12 cellular contexts compared by ENCODE assay signal in the genomic region with DNA sequence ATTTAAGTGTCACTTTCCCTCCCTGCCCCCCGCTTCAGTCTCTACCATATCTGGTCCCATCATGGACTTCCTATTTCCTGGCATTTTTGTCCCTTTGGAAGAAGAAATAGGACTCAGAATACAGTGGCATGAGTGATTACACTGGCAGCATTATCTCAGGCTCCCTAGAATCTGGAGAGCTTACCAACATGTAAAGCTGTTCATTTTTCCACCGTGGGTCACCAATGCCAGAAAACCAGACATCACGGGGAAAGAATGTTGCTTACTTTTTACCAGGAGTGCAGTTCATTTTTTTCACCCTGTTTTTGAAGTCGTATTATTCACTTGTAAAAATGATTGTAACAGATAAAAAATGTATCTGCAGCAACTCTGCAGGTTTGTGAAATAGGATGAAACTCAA. TPM values are rescaled to one million over a fixed set of nuclear protein-coding genes. Genes with fewer than 3 reads are reported as not detected.
DNase-seq lines count a peak whose midpoint lies in the region; ATAC-seq and TF ChIP-seq lines count a peak whose summit lies in the region.
"Had no signal": no experiment of that assay in that cellular context is flagged by ENCODE, and none has a peak within 500 bp of the region (broad histone marks: within the 10 kb centered on the region; RNA-seq: fewer than 3 reads in every experiment).

No MANE protein-coding gene starts in this region.

- H3K9ac ChIP-seq in mesenchymal stem cell (ENCODE audit: low read length): peak overlapping the region; percentile 87

- H2BK120ac ChIP-seq in mesenchymal stem cell (ENCODE audit: low read depth, low read length): no peak overlapping the region

- H4K91ac ChIP-seq in mesenchymal stem cell (ENCODE audit: low read length): no peak overlapping the region

- CTCF ChIA-PET in CD4-positive, alpha-beta T cell (lab: Charles Lee): no interaction called here

- H3K79me1 ChIP-seq in mesenchymal stem cell (replicated peaks; ENCODE audit: low read length, poor library complexity, severe bottlenecking): peaks cover 12% of the 10 kb centered on the region

- no peak overlapping the region for H3K14ac ChIP-seq in mesenchymal stem cell (ENCODE audit: low read length in 2 of 2)

- no peaks in the 10 kb centered on the region for H3K27me3 ChIP-seq in mesenchymal stem cell (ENCODE audit: control insufficient read depth in 1 of 2, insufficient read depth in 1 of 2, low read length in 2 of 2)
- H3K27me3 ChIP-seq in uterus: no peaks in the 10 kb centered on the region
- no peaks in the 10 kb centered on the region for H3K27me3 ChIP-seq in CD4-positive, alpha-beta T cell (ENCODE audit: control insufficient read depth, insufficient read depth, low read length)
- no peaks in the 10 kb centered on the region for H3K27me3 ChIP-seq in WERI-Rb-1 (ENCODE audit: insufficient read depth, low read depth, severe bottlenecking)

- no peak for ATAC-seq in activated naive CD4-positive, alpha-beta T cell treated with anti-CD3 and anti-CD28 coated beads, Interleukin-2, amount 50 U/mL, for 72 hours
- no peak for ATAC-seq in CD4-positive, alpha-beta T cell (ENCODE audit: poor library complexity)
- ATAC-seq: A549 had no signal

- DNase-seq in activated naive CD4-positive, alpha-beta T cell treated with anti-CD3 and anti-CD28 coated beads, Interleukin-2, amount 50 U/mL, for 72 hours (ENCODE audit: low spot score in 2 of 2): no peak
- DNase-seq in cardiac fibroblast (ENCODE audit: low read depth in 2 of 2): peak; percentile 47 to 90
- DNase-seq in mesenchymal stem cell: peak; percentile 78
- peak in 1 of 2 donors; percentile 36 for DNase-seq in uterus
- DNase-seq in CD4-positive, alpha-beta T cell: no peak
- no peak for DNase-seq in HT-29 (ENCODE audit: low spot score)
- DNase-seq in WERI-Rb-1: no peak
- DNase-seq: foreskin melanocyte had no signal

- no peak overlapping the region for H3K4me2 ChIP-seq in mesenchymal stem cell (ENCODE audit: low read length, poor library complexity, severe bottlenecking)

- no peak overlapping the region for H4K8ac ChIP-seq in mesenchymal stem cell (ENCODE audit: low read length)

- H3K9me3 ChIP-seq in mesenchymal stem cell (ENCODE audit: control insufficient read depth, low read length) (no peaks in the 10 kb centered on the region), uterus (no peaks in the 10 kb centered on the region), WERI-Rb-1 (ENCODE audit: severe bottlenecking) (no peaks in the 10 kb centered on the region)
- H3K9me3 ChIP-seq in CD4-positive, alpha-beta T cell (ENCODE audit: control insufficient read depth, low read length): no peaks in the 10 kb centered on the region
- H3K9me3 ChIP-seq: A549 had no signal

- H3K36me3 ChIP-seq in mesenchymal stem cell (ENCODE audit: control insufficient read depth in 1 of 2, insufficient read depth in 2 of 2, low read depth in 1 of 2, low read length in 2 of 2) (peaks cover 3 to 52% of the 10 kb centered on the region in 2 experiments), uterus (no peaks in the 10 kb centered on the region), WERI-Rb-1 (peaks cover 49% of the 10 kb centered on the region)

- peak overlapping the region; percentile 98 for H2AK5ac ChIP-seq in mesenchymal stem cell (ENCODE audit: low read length, severe bottlenecking)

- TF ChIP-seq CTCF in cardiac fibroblast (IDR thresholded peaks at IDR 0.05; ENCODE audit: low read depth, low read length): no peak
- no peak for TF ChIP-seq CTCF in uterus (IDR thresholded peaks at IDR 0.05)
- TF ChIP-seq CTCF in CD4-positive, alpha-beta T cell (IDR thresholded peaks at IDR 0.05): no peak
- TF ChIP-seq CTCF in WERI-Rb-1 (IDR thresholded peaks at IDR 0.05; ENCODE audit: low read depth, low read length): no peak

- WGBS in mesenchymal stem cell: 68% methylated on average over 4 of the region's 4 CpGs

- H3K4me1 Mint-ChIP-seq in activated naive CD4-positive, alpha-beta T cell treated with anti-CD3 and anti-CD28 coated beads, Interleukin-2, amount 50 U/mL, for 24 hours: peaks cover 38% of the 10 kb centered on the region
- peaks cover 28% of the 10 kb centered on the region for H3K4me1 Mint-ChIP-seq in CD4-positive, alpha-beta T cell (ENCODE audit: low read depth)

- H3K18ac ChIP-seq in mesenchymal stem cell (ENCODE audit: low read depth in 1 of 2, low read length in 2 of 2): no peak overlapping the region

- no peak overlapping the region for H3K4ac ChIP-seq in mesenchymal stem cell (ENCODE audit: low read depth in 1 of 2, low read length in 2 of 2)

- intact Hi-C loops in uterus (cut with DNase I; ENCODE audit: low total_unique reads): no loop called here
- intact Hi-C loops in CD4-positive, alpha-beta T cell (cut with DNase I, micrococcal nuclease): loop anchor here in 1 of 2 experiments (5.0 to 10.0 kb wide), 2 partner anchors 41 to 79 kb away; no protein-coding TSS in a partner anchor

- H3K27ac ChIP-seq in mesenchymal stem cell (ENCODE audit: low read length, poor library complexity, severe bottlenecking) (peak overlapping the region; percentile 99), uterus (peak overlapping the region; percentile 70 to 83), WERI-Rb-1 (no peak overlapping the region)
- no peak overlapping the region for H3K27ac ChIP-seq in CD4-positive, alpha-beta T cell (ENCODE audit: low read depth, low read length)
- H3K27ac ChIP-seq: A549 had no signal

- H3K4me3 Mint-ChIP-seq in activated naive CD4-positive, alpha-beta T cell treated with anti-CD3 and anti-CD28 coated beads, Interleukin-2, amount 50 U/mL, for 24 hours: no peak overlapping the region
- no peak overlapping the region for H3K4me3 Mint-ChIP-seq in CD4-positive, alpha-beta T cell
- H3K4me3 Mint-ChIP-seq: brain; T-helper 2 cell treated with Interferon-gamma antibody and Interleukin-4, amounts not matched to agents 5 μg/mL and 100 μg/mL, for 36 hours had no signal

- no peak overlapping the region for H3K23ac ChIP-seq in mesenchymal stem cell (ENCODE audit: low read length in 2 of 2)

- no peak for TF ChIP-seq POLR2A in uterus (IDR thresholded peaks at IDR 0.05)

- peak overlapping the region; percentile 89 for H2BK5ac ChIP-seq in mesenchymal stem cell (ENCODE audit: low read depth, low read length, poor library complexity, severe bottlenecking)

- H3K4me1 ChIP-seq in mesenchymal stem cell (ENCODE audit: control insufficient read depth, insufficient read depth, low read depth, low read length) (peaks cover 5% of the 10 kb centered on the region), uterus (no peaks in the 10 kb centered on the region)

- POLR2A ChIA-PET in CD4-positive, alpha-beta T cell (lab: Charles Lee): no interaction called here

- H3K4me3 ChIP-seq in cardiac fibroblast (replicated peaks in 1 of 2; ENCODE audit: low read depth in 2 of 2, low read length in 2 of 2) (no peak overlapping the region), mesenchymal stem cell (ENCODE audit: insufficient read depth in 1 of 2, low read depth in 1 of 2, low read length in 2 of 2) (peak overlapping the region in 1 of 2 experiments; percentile 53), uterus (no peak overlapping the region), WERI-Rb-1 (ENCODE audit: low read depth, low read length) (no peak overlapping the region)
- H3K4me3 ChIP-seq: A549 had no signal

- no peaks in the 10 kb centered on the region for H3K27me3 Mint-ChIP-seq in activated naive CD4-positive, alpha-beta T cell treated with anti-CD3 and anti-CD28 coated beads, Interleukin-2, amount 50 U/mL, for 24 hours
- no peaks in the 10 kb centered on the region for H3K27me3 Mint-ChIP-seq in CD4-positive, alpha-beta T cell
- H3K27me3 Mint-ChIP-seq: brain had no signal

- no peaks in the 10 kb centered on the region for H3K9me3 Mint-ChIP-seq in activated naive CD4-positive, alpha-beta T cell treated with anti-CD3 and anti-CD28 coated beads, Interleukin-2, amount 50 U/mL, for 24 hours
- no peaks in the 10 kb centered on the region for H3K9me3 Mint-ChIP-seq in activated naive CD4-positive, alpha-beta T cell treated with anti-CD3 and anti-CD28 coated beads, Interleukin-2, amount 50 U/mL, for 72 hours
- no peaks in the 10 kb centered on the region for H3K9me3 Mint-ChIP-seq in CD4-positive, alpha-beta T cell
- H3K9me3 Mint-ChIP-seq: brain; T-helper 2 cell treated with Interferon-gamma antibody and Interleukin-4, amounts not matched to agents 5 μg/mL and 100 μg/mL, for 36 hours had no signal

- H2AFZ ChIP-seq in mesenchymal stem cell (ENCODE audit: low read depth, low read length): no peak overlapping the region

- H2BK12ac ChIP-seq in mesenchymal stem cell (ENCODE audit: low read length in 2 of 2): no peak overlapping the region

- peak overlapping the region; percentile 41 for H3K27ac Mint-ChIP-seq in activated naive CD4-positive, alpha-beta T cell treated with anti-CD3 and anti-CD28 coated beads, Interleukin-2, amount 50 U/mL, for 24 hours
- H3K27ac Mint-ChIP-seq in activated naive CD4-positive, alpha-beta T cell treated with anti-CD3 and anti-CD28 coated beads, Interleukin-2, amount 50 U/mL, for 72 hours: peak overlapping the region in 1 of 2 donors; percentile 8
- H3K27ac Mint-ChIP-seq in CD4-positive, alpha-beta T cell: no peak overlapping the region
- H3K27ac Mint-ChIP-seq: T-helper 2 cell treated with Interferon-gamma antibody and Interleukin-4, amounts not matched to agents 5 μg/mL and 100 μg/mL, for 36 hours had no signal

- no peak overlapping the region for H2BK15ac ChIP-seq in mesenchymal stem cell (ENCODE audit: low read depth, poor library complexity, severe bottlenecking)

- H3K36me3 Mint-ChIP-seq in activated naive CD4-positive, alpha-beta T cell treated with anti-CD3 and anti-CD28 coated beads, Interleukin-2, amount 50 U/mL, for 24 hours: peaks cover 3% of the 10 kb centered on the region
- H3K36me3 Mint-ChIP-seq in activated naive CD4-positive, alpha-beta T cell treated with anti-CD3 and anti-CD28 coated beads, Interleukin-2, amount 50 U/mL, for 72 hours: peaks cover 6 to 18% of the 10 kb centered on the region in 2 donors
- H3K36me3 Mint-ChIP-seq in CD4-positive, alpha-beta T cell (ENCODE audit: low read depth): peaks cover 20% of the 10 kb centered on the region

RNA-seq across cellular contexts. Expression of gene BACH1, which starts 44.8 kb away (rescaled TPM):
- 10 to 100 TPM; 22.1 to 40.7 TPM for total RNA-seq in activated naive CD4-positive, alpha-beta T cell treated with anti-CD3 and anti-CD28 coated beads, Interleukin-2, amount 50 U/mL, for 72 hours
- polyA plus RNA-seq in mesenchymal stem cell (2013, experiment 1 of 2): 34.9 TPM
- polyA plus RNA-seq in mesenchymal stem cell (2013, experiment 2 of 2): 36.8 TPM
- total RNA-seq in uterus: 100 to 1,000 TPM in 2 of 4 donors, 10 to 100 TPM in 2; 52.9 to 107 (median 79.1) TPM
- total RNA-seq in CD4-positive, alpha-beta T cell: 10 to 100 TPM; 64.4 to 65.9 TPM
- total RNA-seq in HT-29 (2014; rRNA removed; shearing (Covaris generic)): 13.2 and 17.8 TPM in 2 replicates

Comparison
In these comparisons a context has a peak if more than half of its experiments do, and no peak if none do; other contexts are left out.
1. DNase-seq: peak in cardiac fibroblast (2 of 2) and mesenchymal stem cell (single experiment); none in activated naive CD4-positive, alpha-beta T cell treated with anti-CD3 and anti-CD28 coated beads, Interleukin-2, amount 50 U/mL, for 72 hours (0 of 2), CD4-positive, alpha-beta T cell (0 of 10), HT-29 (single experiment) and WERI-Rb-1 (single experiment).
2. H3K27ac ChIP-seq: peak in mesenchymal stem cell (single experiment) and uterus (2 of 2); none in CD4-positive, alpha-beta T cell (single experiment) and WERI-Rb-1 (single experiment).